8 cellular contexts compared by ENCODE assay signal in genomic region chr1:91020967-91021685, GRCh38. TPM values are rescaled to one million over a fixed set of nuclear protein-coding genes. Genes with fewer than 3 reads are reported as not detected.
A peak's percentile ranks its signal among the peaks of the same experiment; 100 is the strongest.
DNase-seq lines count a peak whose midpoint lies in the region; ATAC-seq and TF ChIP-seq lines count a peak whose summit lies in the region.

No MANE protein-coding gene starts in this region.

- no peaks in the 10 kb centered on the region for H3K9me3 ChIP-seq in Karpas-422 (ENCODE audit: low read length)
- H3K9me3 ChIP-seq in SK-N-MC (ENCODE audit: low read depth, low read length): no peaks in the 10 kb centered on the region
- no peaks in the 10 kb centered on the region for H3K9me3 ChIP-seq in thymus (ENCODE audit: control insufficient read depth)

- H3K4me1 ChIP-seq in Karpas-422 (ENCODE audit: low read length): peaks cover 47% of the 10 kb centered on the region
- H3K4me1 ChIP-seq in thymus (ENCODE audit: control insufficient read depth, insufficient read depth, low read length): peaks cover 6% of the 10 kb centered on the region

- no peaks in the 10 kb centered on the region for H3K9me2 ChIP-seq in Karpas-422 (replicated peaks; ENCODE audit: insufficient read depth, low read length)

- peaks cover 7% of the 10 kb centered on the region; the same call in 1 of the 2 replicates for H4K20me1 ChIP-seq in Karpas-422 (ENCODE audit: insufficient read depth, low read depth, low read length)

- H3K9me3 Mint-ChIP-seq in osteocyte (ENCODE audit: unreplicated experiment): no peaks in the 10 kb centered on the region

- H3K36me3 ChIP-seq in Karpas-422 (ENCODE audit: insufficient read depth, low read length) (peaks cover 33% of the 10 kb centered on the region), SK-N-MC (ENCODE audit: insufficient read depth, low read length) (peaks cover 42% of the 10 kb centered on the region), thymus (ENCODE audit: control insufficient read depth, insufficient read depth) (no peaks in the 10 kb centered on the region)

- peak overlapping the region; percentile 94 for H3K4me3 Mint-ChIP-seq in osteocyte (ENCODE audit: unreplicated experiment)

- TF ChIP-seq CTCF in osteocyte (IDR thresholded peaks at IDR 0.05): no peak

- peaks cover 60% of the 10 kb centered on the region for H3K79me2 ChIP-seq in Karpas-422 (ENCODE audit: low read length)

- WGBS in thymus: 1% methylated on average over 33 of the region's 33 CpGs

- peak overlapping the region; percentile 99 for H3K27ac Mint-ChIP-seq in osteocyte (ENCODE audit: unreplicated experiment)

- no peaks in the 10 kb centered on the region for H3K36me3 Mint-ChIP-seq in osteocyte (ENCODE audit: unreplicated experiment)

- H2AFZ ChIP-seq in Karpas-422 (ENCODE audit: low read length): no peak overlapping the region

- ATAC-seq in GM21825 (IDR thresholded peaks at IDR 0.05; ENCODE audit: unreplicated experiment): peak; percentile 42

- H3K27ac ChIP-seq in Karpas-422 (ENCODE audit: low read length) (peak overlapping the region; percentile 92), SK-N-MC (peak overlapping the region; percentile 97), thymus (ENCODE audit: low read depth) (peak overlapping the region; percentile 100)

- H3K27me3 Mint-ChIP-seq in osteocyte (ENCODE audit: unreplicated experiment): no peaks in the 10 kb centered on the region

- H3K9ac ChIP-seq in Karpas-422 (ENCODE audit: low read length) (peak overlapping the region; percentile 97), SK-N-MC (ENCODE audit: insufficient read length) (peak overlapping the region; percentile 96)

- no peaks in the 10 kb centered on the region for H3K27me3 ChIP-seq in Karpas-422 (ENCODE audit: low read length)
- no peaks in the 10 kb centered on the region for H3K27me3 ChIP-seq in thymus (ENCODE audit: control insufficient read depth, insufficient read depth)

- H3K4me2 ChIP-seq in Karpas-422 (ENCODE audit: low read depth, low read length, poor library complexity, severe bottlenecking): peak overlapping the region; percentile 78

- H3K4me3 ChIP-seq in Karpas-422 (ENCODE audit: low read length): peak overlapping the region; percentile 87
- H3K4me3 ChIP-seq in SK-N-MC: peak overlapping the region; percentile 88
- H3K4me3 ChIP-seq in thymus (ENCODE audit: low read length): peak overlapping the region; percentile 96

- DNase-seq in EL (peak; percentile 84), Karpas-422 (peak; percentile 85), SK-N-MC (ENCODE audit: low read depth, low spot score) (no peak), glomerular visceral epithelial cell (ENCODE audit: extremely low spot score) (peak; percentile 87), osteocyte (ENCODE audit: extremely low spot score, unreplicated experiment) (peak; percentile 89)
- peak; percentile 72 for DNase-seq in activated naive CD4-positive, alpha-beta T cell treated with anti-CD3 and anti-CD28 coated beads, Interleukin-2, amount 50 U/mL, for 16 hours

- H3K4me1 Mint-ChIP-seq in osteocyte (ENCODE audit: unreplicated experiment): peaks cover 47% of the 10 kb centered on the region

RNA-seq across cellular contexts. Expression of gene ZNF644, which starts 0.7 kb away (rescaled TPM):
- 41.9 and 93.5 TPM in 2 replicates for total RNA-seq in Karpas-422 (2014; rRNA removed; shearing (Covaris generic); ENCODE audit: low replicate concordance)
- 54.7 and 57.4 TPM in 2 replicates for total RNA-seq in osteocyte
- polyA plus RNA-seq in thymus: 41.9 TPM
